Comparison of ENCODE assay signal across 1 cellular context in the genomic region with DNA sequence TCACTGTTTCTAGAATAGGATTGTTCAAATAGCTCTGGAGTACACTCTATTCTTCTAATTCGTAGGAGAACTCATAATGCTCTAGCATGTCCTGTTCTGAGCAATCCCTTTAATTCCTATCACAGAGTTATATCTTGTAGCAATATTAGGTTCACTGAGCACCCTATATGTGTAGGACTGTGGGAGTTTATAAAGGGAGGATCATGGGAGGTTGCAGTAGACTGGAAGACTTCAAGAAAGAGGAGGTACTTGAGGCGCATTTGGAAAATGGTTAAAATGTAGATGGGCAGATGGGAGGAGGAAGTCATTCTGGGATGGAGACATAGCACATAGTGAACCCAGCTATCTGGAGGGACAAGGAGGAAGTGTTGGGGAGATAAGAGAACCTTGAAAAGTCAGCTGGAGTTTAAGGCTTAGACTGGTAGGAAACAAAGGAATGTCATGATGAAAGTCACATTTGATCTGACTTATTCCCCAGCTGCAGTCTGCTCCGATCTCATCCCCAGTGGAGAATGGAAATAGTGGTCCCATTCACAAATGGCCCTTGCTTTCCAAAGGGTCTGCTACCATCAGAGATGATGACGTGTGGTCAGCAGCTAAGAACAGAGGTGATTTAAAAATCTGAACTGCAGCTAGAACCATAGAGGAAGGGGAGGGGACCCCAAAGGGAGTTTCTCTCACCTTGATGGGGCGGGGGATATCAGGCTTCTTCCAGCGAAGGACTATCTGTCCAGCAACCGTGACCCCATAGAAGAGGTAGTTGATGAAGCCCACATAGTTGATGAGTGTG.
TF ChIP-seq lines count a peak whose summit lies in the region.

No MANE protein-coding gene starts in this region.

TF ChIP-seq in K562, 482 proteins besides CTCF, POLR2A, EP300 and RAD21 (continued from another document and continues in another):
- TF ChIP-seq RCOR1 (IDR thresholded peaks at IDR 0.05; ENCODE audit: borderline replicate concordance in 1 of 2, low read depth in 2 of 2, low read length in 2 of 2) (peak in 1 of 2 experiments; percentile 87; a peak in 2 of 4 replicates), SMC3 (conservative IDR thresholded peaks at IDR 0.05; ENCODE audit: insufficient read depth, low read depth, low read length) (no peak), SAFB2 (IDR thresholded peaks at IDR 0.05; ENCODE audit: borderline replicate concordance, low read depth, low read length, severe bottlenecking) (no peak), GATAD2A (IDR thresholded peaks at IDR 0.05) (0 out of 2 replicates have a peak, but pooled peaks have one; percentile 10), ZNF311 (CRISPR knock-in tag; IDR thresholded peaks at IDR 0.05) (no peak), ARHGAP35 (IDR thresholded peaks at IDR 0.05; ENCODE audit: partially characterized antibody) (no peak), FOXJ3 (CRISPR knock-in tag; IDR thresholded peaks at IDR 0.05) (no peak), TCF3 (CRISPR knock-in tag; IDR thresholded peaks at IDR 0.05) (peak; percentile 86), IRF2 (CRISPR knock-in tag; IDR thresholded peaks at IDR 0.05) (no peak), TSC22D4 (tag; IDR thresholded peaks at IDR 0.05) (no peak), PML (IDR thresholded peaks at IDR 0.05; ENCODE audit: low read length) (peak; percentile 38; the same call in 1 of the 2 replicates), ZNF584 (CRISPR knock-in tag; IDR thresholded peaks at IDR 0.05; ENCODE audit: low read depth) (no peak), CSDE1 (IDR thresholded peaks at IDR 0.05) (no peak), ZNF143 (CRISPR knock-in tag; IDR thresholded peaks at IDR 0.05) (no peak), SRF (CRISPR knock-in tag; IDR thresholded peaks at IDR 0.05) (no peak)
- TF ChIP-seq, protein P1, sequence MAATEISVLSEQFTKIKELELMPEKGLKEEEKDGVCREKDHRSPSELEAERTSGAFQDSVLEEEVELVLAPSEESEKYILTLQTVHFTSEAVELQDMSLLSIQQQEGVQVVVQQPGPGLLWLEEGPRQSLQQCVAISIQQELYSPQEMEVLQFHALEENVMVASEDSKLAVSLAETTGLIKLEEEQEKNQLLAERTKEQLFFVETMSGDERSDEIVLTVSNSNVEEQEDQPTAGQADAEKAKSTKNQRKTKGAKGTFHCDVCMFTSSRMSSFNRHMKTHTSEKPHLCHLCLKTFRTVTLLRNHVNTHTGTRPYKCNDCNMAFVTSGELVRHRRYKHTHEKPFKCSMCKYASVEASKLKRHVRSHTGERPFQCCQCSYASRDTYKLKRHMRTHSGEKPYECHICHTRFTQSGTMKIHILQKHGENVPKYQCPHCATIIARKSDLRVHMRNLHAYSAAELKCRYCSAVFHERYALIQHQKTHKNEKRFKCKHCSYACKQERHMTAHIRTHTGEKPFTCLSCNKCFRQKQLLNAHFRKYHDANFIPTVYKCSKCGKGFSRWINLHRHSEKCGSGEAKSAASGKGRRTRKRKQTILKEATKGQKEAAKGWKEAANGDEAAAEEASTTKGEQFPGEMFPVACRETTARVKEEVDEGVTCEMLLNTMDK (IDR thresholded peaks at IDR 0.05; ENCODE audit: borderline replicate concordance, insufficient read depth, low read depth, low read length, poor library complexity, severe bottlenecking), result no peak
- TF ChIP-seq, protein P2, sequence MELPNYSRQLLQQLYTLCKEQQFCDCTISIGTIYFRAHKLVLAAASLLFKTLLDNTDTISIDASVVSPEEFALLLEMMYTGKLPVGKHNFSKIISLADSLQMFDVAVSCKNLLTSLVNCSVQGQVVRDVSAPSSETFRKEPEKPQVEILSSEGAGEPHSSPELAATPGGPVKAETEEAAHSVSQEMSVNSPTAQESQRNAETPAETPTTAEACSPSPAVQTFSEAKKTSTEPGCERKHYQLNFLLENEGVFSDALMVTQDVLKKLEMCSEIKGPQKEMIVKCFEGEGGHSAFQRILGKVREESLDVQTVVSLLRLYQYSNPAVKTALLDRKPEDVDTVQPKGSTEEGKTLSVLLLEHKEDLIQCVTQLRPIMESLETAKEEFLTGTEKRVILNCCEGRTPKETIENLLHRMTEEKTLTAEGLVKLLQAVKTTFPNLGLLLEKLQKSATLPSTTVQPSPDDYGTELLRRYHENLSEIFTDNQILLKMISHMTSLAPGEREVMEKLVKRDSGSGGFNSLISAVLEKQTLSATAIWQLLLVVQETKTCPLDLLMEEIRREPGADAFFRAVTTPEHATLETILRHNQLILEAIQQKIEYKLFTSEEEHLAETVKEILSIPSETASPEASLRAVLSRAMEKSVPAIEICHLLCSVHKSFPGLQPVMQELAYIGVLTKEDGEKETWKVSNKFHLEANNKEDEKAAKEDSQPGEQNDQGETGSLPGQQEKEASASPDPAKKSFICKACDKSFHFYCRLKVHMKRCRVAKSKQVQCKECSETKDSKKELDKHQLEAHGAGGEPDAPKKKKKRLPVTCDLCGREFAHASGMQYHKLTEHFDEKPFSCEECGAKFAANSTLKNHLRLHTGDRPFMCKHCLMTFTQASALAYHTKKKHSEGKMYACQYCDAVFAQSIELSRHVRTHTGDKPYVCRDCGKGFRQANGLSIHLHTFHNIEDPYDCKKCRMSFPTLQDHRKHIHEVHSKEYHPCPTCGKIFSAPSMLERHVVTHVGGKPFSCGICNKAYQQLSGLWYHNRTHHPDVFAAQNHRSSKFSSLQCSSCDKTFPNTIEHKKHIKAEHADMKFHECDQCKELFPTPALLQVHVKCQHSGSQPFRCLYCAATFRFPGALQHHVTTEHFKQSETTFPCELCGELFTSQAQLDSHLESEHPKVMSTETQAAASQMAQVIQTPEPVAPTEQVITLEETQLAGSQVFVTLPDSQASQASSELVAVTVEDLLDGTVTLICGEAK (IDR thresholded peaks at IDR 0.05), result no peak
- TF ChIP-seq, protein P2 (CRISPR knock-in tag; IDR thresholded peaks at IDR 0.05), result no peak
- TF ChIP-seq, protein P3, sequence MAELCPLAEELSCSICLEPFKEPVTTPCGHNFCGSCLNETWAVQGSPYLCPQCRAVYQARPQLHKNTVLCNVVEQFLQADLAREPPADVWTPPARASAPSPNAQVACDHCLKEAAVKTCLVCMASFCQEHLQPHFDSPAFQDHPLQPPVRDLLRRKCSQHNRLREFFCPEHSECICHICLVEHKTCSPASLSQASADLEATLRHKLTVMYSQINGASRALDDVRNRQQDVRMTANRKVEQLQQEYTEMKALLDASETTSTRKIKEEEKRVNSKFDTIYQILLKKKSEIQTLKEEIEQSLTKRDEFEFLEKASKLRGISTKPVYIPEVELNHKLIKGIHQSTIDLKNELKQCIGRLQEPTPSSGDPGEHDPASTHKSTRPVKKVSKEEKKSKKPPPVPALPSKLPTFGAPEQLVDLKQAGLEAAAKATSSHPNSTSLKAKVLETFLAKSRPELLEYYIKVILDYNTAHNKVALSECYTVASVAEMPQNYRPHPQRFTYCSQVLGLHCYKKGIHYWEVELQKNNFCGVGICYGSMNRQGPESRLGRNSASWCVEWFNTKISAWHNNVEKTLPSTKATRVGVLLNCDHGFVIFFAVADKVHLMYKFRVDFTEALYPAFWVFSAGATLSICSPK (IDR thresholded peaks at IDR 0.05; ENCODE audit: borderline replicate concordance), result no peak
- TF ChIP-seq, protein P4, sequence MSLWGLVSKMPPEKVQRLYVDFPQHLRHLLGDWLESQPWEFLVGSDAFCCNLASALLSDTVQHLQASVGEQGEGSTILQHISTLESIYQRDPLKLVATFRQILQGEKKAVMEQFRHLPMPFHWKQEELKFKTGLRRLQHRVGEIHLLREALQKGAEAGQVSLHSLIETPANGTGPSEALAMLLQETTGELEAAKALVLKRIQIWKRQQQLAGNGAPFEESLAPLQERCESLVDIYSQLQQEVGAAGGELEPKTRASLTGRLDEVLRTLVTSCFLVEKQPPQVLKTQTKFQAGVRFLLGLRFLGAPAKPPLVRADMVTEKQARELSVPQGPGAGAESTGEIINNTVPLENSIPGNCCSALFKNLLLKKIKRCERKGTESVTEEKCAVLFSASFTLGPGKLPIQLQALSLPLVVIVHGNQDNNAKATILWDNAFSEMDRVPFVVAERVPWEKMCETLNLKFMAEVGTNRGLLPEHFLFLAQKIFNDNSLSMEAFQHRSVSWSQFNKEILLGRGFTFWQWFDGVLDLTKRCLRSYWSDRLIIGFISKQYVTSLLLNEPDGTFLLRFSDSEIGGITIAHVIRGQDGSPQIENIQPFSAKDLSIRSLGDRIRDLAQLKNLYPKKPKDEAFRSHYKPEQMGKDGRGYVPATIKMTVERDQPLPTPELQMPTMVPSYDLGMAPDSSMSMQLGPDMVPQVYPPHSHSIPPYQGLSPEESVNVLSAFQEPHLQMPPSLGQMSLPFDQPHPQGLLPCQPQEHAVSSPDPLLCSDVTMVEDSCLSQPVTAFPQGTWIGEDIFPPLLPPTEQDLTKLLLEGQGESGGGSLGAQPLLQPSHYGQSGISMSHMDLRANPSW (CRISPR knock-in tag; IDR thresholded peaks at IDR 0.05), result no peak
- TF ChIP-seq, protein P5, sequence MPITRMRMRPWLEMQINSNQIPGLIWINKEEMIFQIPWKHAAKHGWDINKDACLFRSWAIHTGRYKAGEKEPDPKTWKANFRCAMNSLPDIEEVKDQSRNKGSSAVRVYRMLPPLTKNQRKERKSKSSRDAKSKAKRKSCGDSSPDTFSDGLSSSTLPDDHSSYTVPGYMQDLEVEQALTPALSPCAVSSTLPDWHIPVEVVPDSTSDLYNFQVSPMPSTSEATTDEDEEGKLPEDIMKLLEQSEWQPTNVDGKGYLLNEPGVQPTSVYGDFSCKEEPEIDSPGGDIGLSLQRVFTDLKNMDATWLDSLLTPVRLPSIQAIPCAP (CRISPR knock-in tag; IDR thresholded peaks at IDR 0.05; ENCODE audit: borderline replicate concordance), result no peak
- TF ChIP-seq, protein P6, sequence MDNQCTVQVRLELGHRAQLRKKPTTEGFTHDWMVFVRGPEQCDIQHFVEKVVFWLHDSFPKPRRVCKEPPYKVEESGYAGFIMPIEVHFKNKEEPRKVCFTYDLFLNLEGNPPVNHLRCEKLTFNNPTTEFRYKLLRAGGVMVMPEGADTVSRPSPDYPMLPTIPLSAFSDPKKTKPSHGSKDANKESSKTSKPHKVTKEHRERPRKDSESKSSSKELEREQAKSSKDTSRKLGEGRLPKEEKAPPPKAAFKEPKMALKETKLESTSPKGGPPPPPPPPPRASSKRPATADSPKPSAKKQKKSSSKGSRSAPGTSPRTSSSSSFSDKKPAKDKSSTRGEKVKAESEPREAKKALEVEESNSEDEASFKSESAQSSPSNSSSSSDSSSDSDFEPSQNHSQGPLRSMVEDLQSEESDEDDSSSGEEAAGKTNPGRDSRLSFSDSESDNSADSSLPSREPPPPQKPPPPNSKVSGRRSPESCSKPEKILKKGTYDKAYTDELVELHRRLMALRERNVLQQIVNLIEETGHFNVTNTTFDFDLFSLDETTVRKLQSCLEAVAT (IDR thresholded peaks at IDR 0.05), result no peak
- TF ChIP-seq, protein P7, sequence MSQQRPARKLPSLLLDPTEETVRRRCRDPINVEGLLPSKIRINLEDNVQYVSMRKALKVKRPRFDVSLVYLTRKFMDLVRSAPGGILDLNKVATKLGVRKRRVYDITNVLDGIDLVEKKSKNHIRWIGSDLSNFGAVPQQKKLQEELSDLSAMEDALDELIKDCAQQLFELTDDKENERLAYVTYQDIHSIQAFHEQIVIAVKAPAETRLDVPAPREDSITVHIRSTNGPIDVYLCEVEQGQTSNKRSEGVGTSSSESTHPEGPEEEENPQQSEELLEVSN (IDR thresholded peaks at IDR 0.05; ENCODE audit: borderline replicate concordance in 1 of 2, extremely low read depth in 1 of 2, insufficient read depth in 1 of 2, insufficient read length in 1 of 2, low read depth in 1 of 2, low read length in 1 of 2, poor library complexity in 1 of 2, severe bottlenecking in 1 of 2), result no peak
- TF ChIP-seq, protein P8, sequence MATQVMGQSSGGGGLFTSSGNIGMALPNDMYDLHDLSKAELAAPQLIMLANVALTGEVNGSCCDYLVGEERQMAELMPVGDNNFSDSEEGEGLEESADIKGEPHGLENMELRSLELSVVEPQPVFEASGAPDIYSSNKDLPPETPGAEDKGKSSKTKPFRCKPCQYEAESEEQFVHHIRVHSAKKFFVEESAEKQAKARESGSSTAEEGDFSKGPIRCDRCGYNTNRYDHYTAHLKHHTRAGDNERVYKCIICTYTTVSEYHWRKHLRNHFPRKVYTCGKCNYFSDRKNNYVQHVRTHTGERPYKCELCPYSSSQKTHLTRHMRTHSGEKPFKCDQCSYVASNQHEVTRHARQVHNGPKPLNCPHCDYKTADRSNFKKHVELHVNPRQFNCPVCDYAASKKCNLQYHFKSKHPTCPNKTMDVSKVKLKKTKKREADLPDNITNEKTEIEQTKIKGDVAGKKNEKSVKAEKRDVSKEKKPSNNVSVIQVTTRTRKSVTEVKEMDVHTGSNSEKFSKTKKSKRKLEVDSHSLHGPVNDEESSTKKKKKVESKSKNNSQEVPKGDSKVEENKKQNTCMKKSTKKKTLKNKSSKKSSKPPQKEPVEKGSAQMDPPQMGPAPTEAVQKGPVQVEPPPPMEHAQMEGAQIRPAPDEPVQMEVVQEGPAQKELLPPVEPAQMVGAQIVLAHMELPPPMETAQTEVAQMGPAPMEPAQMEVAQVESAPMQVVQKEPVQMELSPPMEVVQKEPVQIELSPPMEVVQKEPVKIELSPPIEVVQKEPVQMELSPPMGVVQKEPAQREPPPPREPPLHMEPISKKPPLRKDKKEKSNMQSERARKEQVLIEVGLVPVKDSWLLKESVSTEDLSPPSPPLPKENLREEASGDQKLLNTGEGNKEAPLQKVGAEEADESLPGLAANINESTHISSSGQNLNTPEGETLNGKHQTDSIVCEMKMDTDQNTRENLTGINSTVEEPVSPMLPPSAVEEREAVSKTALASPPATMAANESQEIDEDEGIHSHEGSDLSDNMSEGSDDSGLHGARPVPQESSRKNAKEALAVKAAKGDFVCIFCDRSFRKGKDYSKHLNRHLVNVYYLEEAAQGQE (CRISPR knock-in tag; IDR thresholded peaks at IDR 0.05; ENCODE audit: low read depth), result no peak
